Comparison of ENCODE assay signal across 18 cellular contexts in genomic region chr6:203663-204062, GRCh38.
A peak's percentile ranks its signal among the peaks of the same experiment; 100 is the strongest.
DNase-seq lines count a peak whose midpoint lies in the region; ATAC-seq, FAIRE-seq and TF ChIP-seq lines count a peak whose summit lies in the region.
"Had no signal": no experiment of that assay in that cellular context is flagged by ENCODE, and none has a peak within 500 bp of the region (broad histone marks: within the 10 kb centered on the region; RNA-seq: fewer than 3 reads in every experiment).

No MANE protein-coding gene starts in this region.

- no peak overlapping the region for H3K4me2 ChIP-seq in GM12878 (ENCODE audit: control insufficient read depth, insufficient read depth)
- H3K4me2 ChIP-seq: GM23338 had no signal

- no peaks in the 10 kb centered on the region for H3K9me3 ChIP-seq in GM12878 (replicated peaks; ENCODE audit: control insufficient read depth, insufficient read depth, low read length)
- H3K9me3 ChIP-seq: Caco-2, HAP-1 had no signal

- in situ Hi-C loops in GM12878 (cut with MboI) = no loop called here

- peaks cover 6% of the 10 kb centered on the region for H3K4me1 ChIP-seq in GM12878 (ENCODE audit: control insufficient read depth, insufficient read depth, low read length)
- H3K4me1 ChIP-seq: Caco-2, HAP-1 had no signal

- no peaks in the 10 kb centered on the region for H3K79me2 ChIP-seq in GM12878 (ENCODE audit: control insufficient read depth, insufficient read depth, low read length)

- H3K4me1 Mint-ChIP-seq in activated naive CD8-positive, alpha-beta T cell treated with anti-CD3 and anti-CD28 coated beads for 36 hours = no peaks in the 10 kb centered on the region
- H3K4me1 Mint-ChIP-seq: GM23338 had no signal

- TF ChIP-seq CTCF in GM12878 (IDR thresholded peaks at IDR 0.05 in 2 of 3, conservative IDR thresholded peaks at IDR 0.05 in 1 of 3; ENCODE audit: control insufficient read depth in 2 of 3, extremely low read depth in 1 of 3, insufficient read depth in 1 of 3, low read depth in 3 of 3, low read length in 3 of 3) (no peak), fibroblast of the aortic adventitia (IDR thresholded peaks at IDR 0.05; ENCODE audit: insufficient read depth, low read length) (no peak)

- 89% methylated on average over 9 of the region's 9 CpGs for WGBS in GM12878 (ENCODE audit: insufficient coverage, insufficient replicate concordance, low lambda C conversion rate, missing lambda C conversion rate)

- no peaks in the 10 kb centered on the region for H3K36me3 ChIP-seq in GM12878 (ENCODE audit: control insufficient read depth in 2 of 2, insufficient read depth in 2 of 2, low read length in 1 of 2)
- H3K36me3 ChIP-seq: HAP-1 had no signal

- H2AFZ ChIP-seq in GM12878 (ENCODE audit: control insufficient read depth, low read depth, low read length) = no peak overlapping the region
- H2AFZ ChIP-seq: GM23338 had no signal

- H3K36me3 Mint-ChIP-seq in activated naive CD8-positive, alpha-beta T cell treated with anti-CD3 and anti-CD28 coated beads for 36 hours = no peaks in the 10 kb centered on the region
- H3K36me3 Mint-ChIP-seq: CD4-positive, CD25-positive, alpha-beta regulatory T cell; CD8-positive, alpha-beta T cell had no signal

- POLR2A ChIA-PET in GM12878 (lab: Charles Lee) = no interaction called here

- H3K9me3 Mint-ChIP-seq in activated naive CD8-positive, alpha-beta T cell treated with anti-CD3 and anti-CD28 coated beads for 36 hours = no peaks in the 10 kb centered on the region
- H3K9me3 Mint-ChIP-seq: CD8-positive, alpha-beta T cell; GM23338 had no signal

- CTCF ChIA-PET in GM12878 (lab: Yijun Ruan, JAX) = interaction anchor here (1.8 kb wide), 1 partner anchor 14 kb away, joined by 11 read pairs; no protein-coding TSS in a partner anchor

- no peak overlapping the region for H3K9ac ChIP-seq in GM12878 (ENCODE audit: control insufficient read depth, insufficient read depth, low read length)

- intact Hi-C loops in GM12878 (cut with micrococcal nuclease; ENCODE audit: unreplicated experiment) = no loop called here

- BruUV-seq in GM12878 (replicated peaks; lab: Mats Ljungman, UMichigan) = no TSS peak

- TF ChIP-seq POLR2A in GM12878 (IDR thresholded peaks at IDR 0.05; ENCODE audit: low read depth, low read length) = no peak

- H3K4me3 ChIP-seq in GM12878 (no peak overlapping the region), fibroblast of the aortic adventitia (ENCODE audit: low read depth, low read length) (no peak overlapping the region)
- H3K4me3 ChIP-seq: GM23338, HAP-1 had no signal

- ATAC-seq in GM12878 = no peak
- ATAC-seq: CD8-positive, alpha-beta T cell; GM23338 had no signal

- H3K27me3 Mint-ChIP-seq in activated naive CD8-positive, alpha-beta T cell treated with anti-CD3 and anti-CD28 coated beads for 36 hours = peaks cover 4% of the 10 kb centered on the region
- H3K27me3 Mint-ChIP-seq: CD4-positive, CD25-positive, alpha-beta regulatory T cell had no signal

- TF ChIP-seq RAD21 in GM12878 (IDR thresholded peaks at IDR 0.05; ENCODE audit: insufficient read depth, low read depth, low read length) = no peak

- H3K27ac Mint-ChIP-seq in activated naive CD8-positive, alpha-beta T cell treated with anti-CD3 and anti-CD28 coated beads for 36 hours = no peak overlapping the region
- H3K27ac Mint-ChIP-seq: CD4-positive, CD25-positive, alpha-beta regulatory T cell; CD8-positive, alpha-beta T cell; GM23338; HFFc6 had no signal

- H3K27ac ChIP-seq in GM12878 (ENCODE audit: control insufficient read depth, insufficient read depth) (no peak overlapping the region), caudate nucleus (ENCODE audit: low read depth, low read length) (no peak overlapping the region)

- RAD21 ChIA-PET in GM12878 (lab: Charles Lee; ENCODE audit: unreplicated experiment) = interaction anchor here (1.6 kb wide), 1 partner anchor 14 kb away, joined by 3 read pairs; no protein-coding TSS in a partner anchor

- DNase-seq in CD1c-positive myeloid dendritic cell (ENCODE audit: extremely low spot score) (peak; percentile 41), GM12878 (ENCODE audit: low read depth, low spot score) (no peak), dermis blood vessel endothelial cell (peak; percentile 44), fibroblast of the aortic adventitia (ENCODE audit: low read depth) (peak; percentile 13), caudate nucleus (lab: John Stamatoyannopoulos, UW) (no peak)
- no peak for DNase-seq in activated naive CD8-positive, alpha-beta T cell treated with anti-CD3 and anti-CD28 coated beads for 36 hours
- DNase-seq: C1 segment of cervical spinal cord; Caco-2; CD4-positive, CD25-positive, alpha-beta regulatory T cell; CD8-positive, alpha-beta T cell; DMS153; DND-41; HFFc6 had no signal

- no peak for FAIRE-seq in GM12878 (lab: Jason Lieb, UNC)
- FAIRE-seq: G401.6, GM19239, H54 had no signal

- no peaks in the 10 kb centered on the region for H4K20me1 ChIP-seq in GM12878 (ENCODE audit: control insufficient read depth, insufficient read depth)

- SMC1A ChIA-PET in GM12878 (lab: Charles Lee; ENCODE audit: uncharacterized antibody, unreplicated experiment) = interaction anchor here (1.2 to 25.0 kb wide), 4 partner anchors 8 to 15 kb away, joined by 3 to 748 read pairs (median 4); no protein-coding TSS in a partner anchor

- no peak overlapping the region for H3K4me3 Mint-ChIP-seq in activated naive CD8-positive, alpha-beta T cell treated with anti-CD3 and anti-CD28 coated beads for 36 hours
- H3K4me3 Mint-ChIP-seq: CD4-positive, CD25-positive, alpha-beta regulatory T cell; CD8-positive, alpha-beta T cell; GM23338; HFFc6 had no signal

- TF ChIP-seq EP300 in GM12878 (IDR thresholded peaks at IDR 0.05; ENCODE audit: borderline replicate concordance in 1 of 2, control insufficient read depth in 1 of 2, low read depth in 2 of 2, low read length in 2 of 2) = no peak

- no peaks in the 10 kb centered on the region; a peak in 1 of 4 replicates for H3K27me3 ChIP-seq in GM12878 (replicated peaks in 1 of 2; ENCODE audit: control insufficient read depth in 2 of 2, insufficient read depth in 2 of 2, low read length in 1 of 2)

TF ChIP-seq in GM12878, 131 proteins besides CTCF, POLR2A, EP300 and RAD21:
- TF ChIP-seq BCL3 (IDR thresholded peaks at IDR 0.05; ENCODE audit: borderline replicate concordance, insufficient read depth, low read depth, low read length, poor library complexity, severe bottlenecking) = peak; percentile 76
- no peak for TF ChIP-seq BHLHE40 (IDR thresholded peaks at IDR 0.05; ENCODE audit: borderline replicate concordance in 1 of 2, low read depth in 2 of 2, low read length in 1 of 2)
- TF ChIP-seq PBX3 (IDR thresholded peaks at IDR 0.05; ENCODE audit: insufficient replicate concordance, low read depth, low read length) = peak; percentile 46

Comparison
In these comparisons a context has a peak if more than half of its experiments do, and no peak if none do; other contexts are left out.
1. DNase-seq: peak in CD1c-positive myeloid dendritic cell (single experiment), dermis blood vessel endothelial cell (single experiment) and fibroblast of the aortic adventitia (single experiment); none in GM12878 (single experiment), activated naive CD8-positive, alpha-beta T cell treated with anti-CD3 and anti-CD28 coated beads for 36 hours (single experiment) and caudate nucleus (0 of 61).